Comparison of ENCODE assay signal across 8 cellular contexts in genomic region chr14:65102441-65103149, GRCh38. TPM values are rescaled to one million over a fixed set of nuclear protein-coding genes. Genes with fewer than 3 reads are reported as not detected.
A peak's percentile ranks its signal among the peaks of the same experiment; 100 is the strongest.
DNase-seq lines count a peak whose midpoint lies in the region; ATAC-seq and TF ChIP-seq lines count a peak whose summit lies in the region.

TSS of gene MAX (minus strand) at chr14:65102517. CDS start at chr14:65102339, 178 bp downstream.

- no peaks in the 10 kb centered on the region; the same call in 1 of the 2 replicates for H3K36me3 ChIP-seq in BE2C

- no peaks in the 10 kb centered on the region for H3K9me3 Mint-ChIP-seq in activated CD4-positive, alpha-beta T cell treated with anti-CD3 and anti-CD28 coated beads, Interleukin-2, amount 10 ng/mL, durations not matched to agents 7 days and 5 days

- intact Hi-C loops in left colon (cut with DNase I, micrococcal nuclease) = no loop called here

- 0 out of 2 replicates have a peak, but pooled peaks cover under 1% of the 10 kb centered on the region for H3K4me1 ChIP-seq in BE2C

- H3K27me3 ChIP-seq in BE2C = no peaks in the 10 kb centered on the region

- peak; percentile 88 for ATAC-seq in HG03460 (IDR thresholded peaks at IDR 0.05; ENCODE audit: unreplicated experiment)
- ATAC-seq in left colon = peak; percentile 85

- CTCF ChIA-PET in activated CD4-positive, alpha-beta T cell treated with anti-CD3 and anti-CD28 coated beads, Interleukin-2, amount 10 ng/mL, durations not matched to agents 7 days and 5 days (lab: Charles Lee) = interaction anchor here (0.6 to 1.4 kb wide), 2 partner anchors 28 to 116 kb away, joined by 3 to 4 read pairs; partner anchors contain the start of gene FNTB

- no peaks in the 10 kb centered on the region for H3K9me3 ChIP-seq in BE2C

- H3K27ac Mint-ChIP-seq in activated CD4-positive, alpha-beta T cell treated with anti-CD3 and anti-CD28 coated beads, Interleukin-2, amount 10 ng/mL, durations not matched to agents 7 days and 5 days = peak within 1 kb of the TSS; percentile 99

- DNase-seq in BE2C = peak; percentile 98
- peak; percentile 87 for DNase-seq in GM19240 (ENCODE audit: insufficient read length, low spot score)
- peak; percentile 99 for DNase-seq in NCI-H526 treated with DMSO at 0.1 percent for 48 hours (lab: John Stamatoyannopoulos, UW)
- peak; percentile 99 for DNase-seq in activated CD4-positive, alpha-beta T cell treated with anti-CD3 and anti-CD28 coated beads, Interleukin-2, amount 10 ng/mL, durations not matched to agents 7 days and 5 days
- peak; percentile 89 for DNase-seq in cortex of kidney (lab: John Stamatoyannopoulos, UW)
- peak; percentile 97 to 99 for DNase-seq in left colon
- DNase-seq in stimulated activated CD4-positive, alpha-beta T cell treated with anti-CD3 and anti-CD28 coated beads, Interleukin-1b, Interleukin-23, amount 100 ng/mL, for 48 hours = peak; percentile 99

- TF ChIP-seq CTCF in BE2C (IDR thresholded peaks at IDR 0.05; ENCODE audit: low read depth, low read length) = no peak

- POLR2A ChIA-PET in activated CD4-positive, alpha-beta T cell treated with anti-CD3 and anti-CD28 coated beads, Interleukin-2, amount 10 ng/mL, durations not matched to agents 7 days and 5 days (lab: Charles Lee) = interaction anchor here (0.6 to 0.8 kb wide), 2 partner anchors 50 to 1132 kb away, joined by 3 read pairs; no protein-coding TSS in a partner anchor

- H3K4me3 ChIP-seq in BE2C (ENCODE audit: low read depth, low read length) = peak within 1 kb of the TSS; percentile 91

- peaks cover 28% of the 10 kb centered on the region for H3K36me3 Mint-ChIP-seq in activated CD4-positive, alpha-beta T cell treated with anti-CD3 and anti-CD28 coated beads, Interleukin-2, amount 10 ng/mL, durations not matched to agents 7 days and 5 days (ENCODE audit: low read depth)

- H3K27me3 Mint-ChIP-seq in activated CD4-positive, alpha-beta T cell treated with anti-CD3 and anti-CD28 coated beads, Interleukin-2, amount 10 ng/mL, durations not matched to agents 7 days and 5 days = peaks cover 7% of the 10 kb centered on the region

- H3K4me1 Mint-ChIP-seq in activated CD4-positive, alpha-beta T cell treated with anti-CD3 and anti-CD28 coated beads, Interleukin-2, amount 10 ng/mL, durations not matched to agents 7 days and 5 days = peaks cover 49% of the 10 kb centered on the region

- H3K4me3 Mint-ChIP-seq in activated CD4-positive, alpha-beta T cell treated with anti-CD3 and anti-CD28 coated beads, Interleukin-2, amount 10 ng/mL, durations not matched to agents 7 days and 5 days = peak within 1 kb of the TSS; percentile 80

RNA-seq across cellular contexts. Expression of gene MAX, which starts in this region (rescaled TPM):
- polyA plus RNA-seq in BE2C (2012; ENCODE audit: insufficient read depth, insufficient read length, low read depth) = 107 TPM
- 100 to 1,000 TPM; 158 to 203 TPM for total RNA-seq in activated CD4-positive, alpha-beta T cell treated with anti-CD3 and anti-CD28 coated beads, Interleukin-2, amount 10 ng/mL, durations not matched to agents 7 days and 5 days
- 100 to 1,000 TPM in 1 of 2 donors, 10 to 100 TPM in 1; 95.5 to 137 TPM for total RNA-seq in left colon

Comparison
In these comparisons a context has a peak if more than half of its experiments do, and no peak if none do; other contexts are left out.
1. Peak in every context shown above with its lines: DNase-seq, ATAC-seq and H3K4me3 ChIP-seq.